ENCODE assay signal across 8 cellular contexts in genomic region chr6:73579389-73579788, GRCh38. TPM values are rescaled to one million over a fixed set of nuclear protein-coding genes. Genes with fewer than 3 reads are reported as not detected.
A peak's percentile ranks its signal among the peaks of the same experiment; 100 is the strongest.
DNase-seq lines count a peak whose midpoint lies in the region; ATAC-seq, FAIRE-seq and TF ChIP-seq lines count a peak whose summit lies in the region.

No MANE protein-coding gene starts in this region.

- no peaks in the 10 kb centered on the region for H3K36me3 Mint-ChIP-seq in neural progenitor cell

- CTCF ChIA-PET in H1 (lab: Charles Lee; ENCODE audit: partially characterized antibody): interaction anchor here (0.6 to 2.4 kb wide), 13 partner anchors 10 to 58 kb away, joined by 3 to 14 read pairs (median 6); partner anchors contain the start of gene EEF1A1

- H3K4me3 Mint-ChIP-seq in neural progenitor cell: no peak overlapping the region

- H2AK5ac ChIP-seq in H1 (ENCODE audit: low read depth, low read length): peak overlapping the region; percentile 92

- no peaks in the 10 kb centered on the region for H3K27me3 ChIP-seq in H1 (replicated peaks in 1 of 4; ENCODE audit: control insufficient read depth in 3 of 4, extremely low read depth in 1 of 4, insufficient read depth in 3 of 4, low read length in 3 of 4)
- H3K27me3 ChIP-seq in neural progenitor cell: no peaks in the 10 kb centered on the region

- peaks cover 12% of the 10 kb centered on the region for H3K9me3 Mint-ChIP-seq in neural progenitor cell

- peaks cover 44% of the 10 kb centered on the region for H3K4me1 Mint-ChIP-seq in neural progenitor cell

- peak overlapping the region; percentile 75; the same call in 1 of the 2 replicates for H2BK15ac ChIP-seq in H1 (ENCODE audit: low read length)

- H3K9ac ChIP-seq in H1 (replicated peaks in 1 of 4; ENCODE audit: extremely low read depth in 1 of 4, low read depth in 3 of 4, low read length in 3 of 4): peak overlapping the region in 1 of 4 experiments; percentile 25; a peak in 3 of 7 replicates
- H3K9ac ChIP-seq in neural progenitor cell: no peak overlapping the region

- 55% methylated on average over 4 of the region's 4 CpGs; no CpG with 5 or more reads in 1 of the 2 experiments for WGBS in H1 (ENCODE audit: extremely low coverage in 1 of 2, insufficient coverage in 1 of 2, insufficient read length in 1 of 2, insufficient replicate concordance in 2 of 2, low coverage in 1 of 2, low lambda C conversion rate in 2 of 2, missing lambda C conversion rate in 1 of 2), 2 experiments

- peak overlapping the region; percentile 100 for H3K27ac Mint-ChIP-seq in neural progenitor cell

- H4K8ac ChIP-seq in H1 (ENCODE audit: extremely low read depth, insufficient read depth, low read length): no peak overlapping the region; the same call in 1 of the 2 replicates

- H3K14ac ChIP-seq in H1 (ENCODE audit: insufficient read length): no peak overlapping the region

- peak overlapping the region; percentile 88 for H2BK120ac ChIP-seq in H1 (replicated peaks; ENCODE audit: low read depth, low read length)

- peak overlapping the region; percentile 96 for H4K5ac ChIP-seq in H1 (ENCODE audit: insufficient read length, low read depth, low read length)

- no peak overlapping the region for H3K23ac ChIP-seq in H1 (ENCODE audit: insufficient read length)

- peak overlapping the region; percentile 95 for H2BK20ac ChIP-seq in H1 (ENCODE audit: low read length)

- H2AFZ ChIP-seq in H1 (ENCODE audit: low read length): no peak overlapping the region
- H2AFZ ChIP-seq in neural progenitor cell (replicated peaks): no peak overlapping the region

- no peak for TF ChIP-seq EP300 in H1 (IDR thresholded peaks at IDR 0.05; ENCODE audit: borderline replicate concordance in 1 of 2, low read depth in 2 of 2, low read length in 2 of 2)

- H3K27me3 Mint-ChIP-seq in neural progenitor cell (ENCODE audit: insufficient read depth, low read depth): peaks cover 12% of the 10 kb centered on the region

- no peak for ATAC-seq in GM18861 (IDR thresholded peaks at IDR 0.05; ENCODE audit: unreplicated experiment)
- ATAC-seq in GM21367 (IDR thresholded peaks at IDR 0.05; ENCODE audit: unreplicated experiment): no peak

- H2BK5ac ChIP-seq in H1 (ENCODE audit: low read depth, low read length): peak overlapping the region; percentile 100

- peak overlapping the region; percentile 64 to 72; a peak in 2 of 4 replicates for H3K4me2 ChIP-seq in H1 (ENCODE audit: insufficient read depth in 1 of 2, low read depth in 2 of 2, low read length in 2 of 2)
- H3K4me2 ChIP-seq in neural progenitor cell: peak overlapping the region; percentile 72

- H3K79me2 ChIP-seq in H1 (ENCODE audit: control insufficient read depth in 1 of 2, insufficient read depth in 2 of 2, low read length in 2 of 2): no peaks in the 10 kb centered on the region
- no peaks in the 10 kb centered on the region for H3K79me2 ChIP-seq in neural progenitor cell (ENCODE audit: low read depth)

- H3K36me3 ChIP-seq in H1 (ENCODE audit: control insufficient read depth in 2 of 4, insufficient read depth in 4 of 4, low read length in 3 of 4) (no peaks in the 10 kb centered on the region), neural progenitor cell (no peaks in the 10 kb centered on the region)

- H3K4me1 ChIP-seq in H1 (replicated peaks in 1 of 4; ENCODE audit: control insufficient read depth in 3 of 4, insufficient read depth in 4 of 4, low read length in 3 of 4): peaks cover 20 to 32% (median 24%) of the 10 kb centered on the region in 4 experiments
- peaks cover 22% of the 10 kb centered on the region for H3K4me1 ChIP-seq in neural progenitor cell

- TF ChIP-seq CTCF in NB4 (IDR thresholded peaks at IDR 0.05; ENCODE audit: low read depth, low read length) (no peak), H1 (IDR thresholded peaks at IDR 0.05; ENCODE audit: control extremely low read depth in 1 of 3, insufficient read depth in 1 of 3, low read depth in 1 of 3, low read length in 3 of 3) (no peak), neural progenitor cell (IDR thresholded peaks at IDR 0.05) (no peak)

- H3K27ac ChIP-seq in H1 (ENCODE audit: low read depth, low read length) (peak overlapping the region; percentile 97), neural progenitor cell (peak overlapping the region; percentile 95)

- POLR2A ChIA-PET in H1 (lab: Charles Lee; ENCODE audit: partially characterized antibody): interaction anchor here (0.7 to 45.0 kb wide), 12 partner anchors 9 to 191 kb away, joined by 3 to 1482 read pairs (median 6); partner anchors contain the start of genes EEF1A1 and SLC17A5

- no peak for FAIRE-seq in H1 (lab: Jason Lieb, UNC)

- H3K9me3 ChIP-seq in H1 (ENCODE audit: insufficient read depth in 2 of 2, low read depth in 1 of 2, low read length in 1 of 2): 0 out of 4 replicates have a peak, but pooled peaks cover 0 to 3% of the 10 kb centered on the region in 2 experiments
- no peaks in the 10 kb centered on the region for H3K9me3 ChIP-seq in neural progenitor cell (ENCODE audit: low read depth)

- no peak for TF ChIP-seq RAD21 in H1 (IDR thresholded peaks at IDR 0.05 in 1 of 2, conservative IDR thresholded peaks at IDR 0.05 in 1 of 2; ENCODE audit: low read depth in 2 of 2, low read length in 2 of 2)

- peak overlapping the region; percentile 92 for H4K91ac ChIP-seq in H1 (replicated peaks; ENCODE audit: insufficient read length, low read length)

- H3K18ac ChIP-seq in H1 (ENCODE audit: extremely low read depth, low read length): peak overlapping the region; percentile 99

- peak; percentile 49 for DNase-seq in Daoy (ENCODE audit: low read depth)
- peak; percentile 64 for DNase-seq in NB4 (ENCODE audit: low read depth)
- peak in 1 of 2 experiments; percentile 62 for DNase-seq in H1 (ENCODE audit: low read depth in 1 of 2, low spot score in 2 of 2)
- DNase-seq in neural progenitor cell (ENCODE audit: low spot score): no peak
- DNase-seq in activated effector memory CD4-positive, alpha-beta T cell treated with anti-CD3 and anti-CD28 coated beads, Interleukin-2, amount 50 U/mL, for 16 hours: no peak
- DNase-seq in activated gamma-delta T cell treated with Interleukin-2 at 50 U/mL for 16 hours: no peak

- peak overlapping the region; percentile 97 for H3K4ac ChIP-seq in H1 (replicated peaks; ENCODE audit: insufficient read length, low read depth, low read length)

- H3K4me3 ChIP-seq in NB4 (ENCODE audit: low read depth, low read length) (no peak overlapping the region), H1 (ENCODE audit: extremely low read depth in 1 of 4, insufficient read depth in 2 of 4, low read depth in 3 of 4, low read length in 4 of 4) (0 out of 8 replicates have a peak overlapping the region, but pooled peaks of 1 of the 4 experiments have one; percentile 48), neural progenitor cell (no peak overlapping the region)

- peaks cover 24% of the 10 kb centered on the region for H3F3A ChIP-seq in neural progenitor cell (ENCODE audit: low read depth)

- H3K23me2 ChIP-seq in H1 (ENCODE audit: low read depth, low read length): no peaks in the 10 kb centered on the region; the same call in 1 of the 2 replicates

- H3K79me1 ChIP-seq in H1 (ENCODE audit: low read depth, low read length): no peaks in the 10 kb centered on the region

- no peaks in the 10 kb centered on the region for H4K20me1 ChIP-seq in H1 (replicated peaks in 1 of 2; ENCODE audit: control insufficient read depth in 1 of 2, insufficient read depth in 2 of 2, low read length in 2 of 2)
- H4K20me1 ChIP-seq in neural progenitor cell (ENCODE audit: low read depth): no peaks in the 10 kb centered on the region

- peak overlapping the region; percentile 21 for H3K56ac ChIP-seq in H1 (replicated peaks; ENCODE audit: insufficient read length, low read depth, low read length)

- H2BK12ac ChIP-seq in H1 (ENCODE audit: low read depth, low read length): peak overlapping the region; percentile 100

- TF ChIP-seq POLR2A in NB4 (IDR thresholded peaks at IDR 0.05; ENCODE audit: extremely low read depth, insufficient read length) (no peak), H1 (IDR thresholded peaks at IDR 0.05; ENCODE audit: control extremely low read depth in 1 of 2, low read depth in 2 of 2, low read length in 2 of 2) (no peak; a peak in 2 of 3 replicates)

TF ChIP-seq in H1, 55 proteins besides CTCF, POLR2A, EP300 and RAD21 (continues in another document):
- TF ChIP-seq KDM5A (IDR thresholded peaks at IDR 0.05; ENCODE audit: low read length) (no peak), BCL11A (IDR thresholded peaks at IDR 0.05; ENCODE audit: low read depth in 2 of 2, low read length in 2 of 2) (no peak), SIN3A (conservative IDR thresholded peaks at IDR 0.05 in 1 of 2, IDR thresholded peaks at IDR 0.05 in 1 of 2; ENCODE audit: low read depth in 1 of 2, low read length in 2 of 2) (no peak), FOSL1 (IDR thresholded peaks at IDR 0.05; ENCODE audit: insufficient read depth, low read depth, low read length) (no peak), MAFK (IDR thresholded peaks at IDR 0.05; ENCODE audit: low read depth, low read length) (no peak), RNF2 (IDR thresholded peaks at IDR 0.05; ENCODE audit: borderline replicate concordance, low read depth, low read length, missing control alignments, poor library complexity, severe bottlenecking) (no peak), CEBPB (IDR thresholded peaks at IDR 0.05; ENCODE audit: low read depth, low read length) (no peak), HDAC6 (IDR thresholded peaks at IDR 0.05; ENCODE audit: low read depth, low read length) (no peak), NANOG (IDR thresholded peaks at IDR 0.05; ENCODE audit: insufficient read depth, low read depth, low read length, poor library complexity, severe bottlenecking) (no peak), EZH2 (IDR thresholded peaks at IDR 0.05; ENCODE audit: low read depth, low read length, severe bottlenecking) (no peak), BRCA1 (IDR thresholded peaks at IDR 0.05; ENCODE audit: low read depth, low read length) (no peak), BACH1 (IDR thresholded peaks at IDR 0.05; ENCODE audit: low read length) (no peak), ZNF274 (IDR thresholded peaks at IDR 0.05; ENCODE audit: borderline replicate concordance, extremely low read depth, low read length) (no peak), TAF1 (IDR thresholded peaks at IDR 0.05; ENCODE audit: low read depth, low read length) (no peak)

RNA-seq across cellular contexts. Expression of gene EEF1A1, which starts 58.6 kb away (rescaled TPM):
- 13,896 and 16,278 TPM in 2 replicates for total RNA-seq in Daoy (2014; rRNA removed; shearing (Covaris generic))
- total RNA-seq in H1 (2021; fragmentation: NEBNext Ultra II Directional; extraction: Animal tissue kit (Norgen Biotek cat#: 25700)): 13,468 and 13,823 TPM in 2 replicates
- 10,552 and 13,927 TPM in 2 replicates for polyA plus RNA-seq in H1 (2011; rRNA removed)
- polyA plus RNA-seq in H1 (2011; cell fraction: cytosol; rRNA removed): 16,498 TPM
- 10,268 TPM for polyA plus RNA-seq in H1 (2011; cell fraction: nucleus; rRNA removed)
- 14,752 to 19,552 TPM (median 16,169 TPM) in 4 replicates for polyA plus RNA-seq in H1 (2012, experiment 1 of 2)
- polyA plus RNA-seq in H1 (2012, experiment 2 of 2): 2,073 TPM
- 13,042 TPM for polyA plus RNA-seq in H1 (2013, experiment 1 of 2)
- polyA plus RNA-seq in H1 (2013, experiment 2 of 2): 13,003 TPM
- polyA minus RNA-seq in H1 (2011; rRNA and poly(A)+ RNA removed): 13,556 and 16,300 TPM in 2 replicates
- polyA minus RNA-seq in H1 (2011; cell fraction: cytosol; rRNA and poly(A)+ RNA removed): 5,618 TPM
- polyA minus RNA-seq in H1 (2011; cell fraction: nucleus; rRNA and poly(A)+ RNA removed): 6,584 TPM
- total RNA-seq in neural progenitor cell (ENCODE audit: low replicate concordance): 15,510 and 19,891 TPM in 2 replicates

Comparison
In these comparisons a context has a peak if more than half of its experiments do, and no peak if none do; other contexts are left out.
1. DNase-seq: peak in Daoy (single experiment) and NB4 (single experiment); none in neural progenitor cell (single experiment), activated effector memory CD4-positive, alpha-beta T cell treated with anti-CD3 and anti-CD28 coated beads, Interleukin-2, amount 50 U/mL, for 16 hours (single experiment) and activated gamma-delta T cell treated with Interleukin-2 at 50 U/mL for 16 hours (single experiment).